ENCODE assay signal across 8 cellular contexts in the genomic region with DNA sequence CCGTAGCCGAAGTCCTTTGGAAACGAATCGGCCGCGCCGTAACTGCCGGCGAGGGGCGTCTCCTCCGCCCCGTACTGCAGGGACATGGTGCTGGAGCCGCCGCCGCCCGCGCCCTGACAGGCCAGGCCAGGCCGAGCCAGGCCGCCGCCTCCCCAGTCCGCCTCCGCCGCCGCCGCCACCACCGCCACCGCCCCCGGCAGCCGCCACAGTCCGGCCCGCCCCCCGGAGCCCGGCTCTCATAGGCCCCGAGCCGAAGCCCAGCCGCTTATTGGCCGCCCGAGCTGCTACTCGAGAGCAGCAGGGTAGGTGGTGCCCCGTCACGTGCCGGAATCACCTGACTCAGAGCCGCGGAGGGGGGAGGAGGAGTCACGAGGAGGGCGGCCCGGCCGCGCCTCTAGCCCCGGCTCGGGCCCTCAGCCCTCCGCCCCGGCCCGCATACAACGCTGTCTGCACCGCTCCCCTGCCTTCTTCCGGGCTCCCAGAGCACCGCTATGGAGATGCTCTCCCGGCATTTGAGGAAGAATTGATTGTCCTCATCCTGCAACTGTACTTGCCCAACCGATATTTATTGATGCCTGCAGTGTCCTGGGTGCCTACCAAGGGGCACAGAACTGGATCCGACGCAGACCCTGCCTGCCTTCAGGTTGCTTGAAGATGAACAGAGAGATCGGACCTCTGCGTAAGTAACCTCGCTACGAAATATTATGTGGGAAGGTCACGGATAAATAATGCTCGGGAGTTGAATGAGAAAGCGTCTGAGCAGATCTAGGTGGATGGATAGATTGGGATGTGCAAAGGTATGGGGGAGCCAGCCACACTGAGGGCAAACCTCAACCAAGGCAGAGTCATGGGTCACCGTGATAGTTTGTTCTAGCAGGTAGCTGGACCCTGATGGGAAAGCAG.
DNase-seq lines count a peak whose midpoint lies in the region; ATAC-seq and TF ChIP-seq lines count a peak whose summit lies in the region.

A gene with protein sequence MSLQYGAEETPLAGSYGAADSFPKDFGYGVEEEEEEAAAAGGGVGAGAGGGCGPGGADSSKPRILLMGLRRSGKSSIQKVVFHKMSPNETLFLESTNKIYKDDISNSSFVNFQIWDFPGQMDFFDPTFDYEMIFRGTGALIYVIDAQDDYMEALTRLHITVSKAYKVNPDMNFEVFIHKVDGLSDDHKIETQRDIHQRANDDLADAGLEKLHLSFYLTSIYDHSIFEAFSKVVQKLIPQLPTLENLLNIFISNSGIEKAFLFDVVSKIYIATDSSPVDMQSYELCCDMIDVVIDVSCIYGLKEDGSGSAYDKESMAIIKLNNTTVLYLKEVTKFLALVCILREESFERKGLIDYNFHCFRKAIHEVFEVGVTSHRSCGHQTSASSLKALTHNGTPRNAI (minus strand): TSS at position 212 of the 903 bp plus-strand sequence. CDS start 126 bp downstream, at position 86.

- TF ChIP-seq CTCF in C4-2B (conservative IDR thresholded peaks at IDR 0.05) = no peak

- H3K27ac ChIP-seq in C4-2B = peak within 1 kb of the TSS; percentile 69

- ATAC-seq in GM19372 (IDR thresholded peaks at IDR 0.05; ENCODE audit: low read depth, unreplicated experiment) = peak; percentile 96
- peak; percentile 95 for ATAC-seq in HG03521 (IDR thresholded peaks at IDR 0.05; ENCODE audit: unreplicated experiment)

- peak; percentile 95 for DNase-seq in NCI-H748 (lab: John Stamatoyannopoulos, UW; ENCODE audit: unreplicated experiment)
- peak; percentile 98 for DNase-seq in activated CD4-positive, alpha-beta T cell treated with anti-CD3 and anti-CD28 coated beads, Interleukin-2, amount 50 U/mL, for 1 hour
- DNase-seq in cortex of kidney (lab: John Stamatoyannopoulos, UW) = peak; percentile 98
- DNase-seq in left kidney (ENCODE audit: low read depth, low spot score) = peak; percentile 100
- peak; percentile 98 for DNase-seq in stimulated activated CD4-positive, alpha-beta T cell treated with anti-CD3 and anti-CD28 coated beads, Interleukin-1b, Interleukin-23, amount 100 ng/mL, for 48 hours

Comparison
In these comparisons a context has a peak if more than half of its experiments do, and no peak if none do; other contexts are left out.
1. Peak in every context shown above with its lines: DNase-seq, ATAC-seq and H3K27ac ChIP-seq.